Comparison of ENCODE assay signal across 1 cellular context in genomic region chr21:32940079-32941014, GRCh38.
TF ChIP-seq lines count a peak whose summit lies in the region.

No MANE protein-coding gene starts in this region.

TF ChIP-seq in HEK293, 187 proteins besides CTCF, POLR2A, EP300 and RAD21 (continued from another document):
- TF ChIP-seq ZNF140 (tag by site-specific recombination; IDR thresholded peaks at IDR 0.05): no peak
- no peak for TF ChIP-seq ZNF580 (tag by site-specific recombination; IDR thresholded peaks at IDR 0.05)
- no peak for TF ChIP-seq ZBTB11 (tag by site-specific recombination; conservative IDR thresholded peaks at IDR 0.05; ENCODE audit: low read depth)
- TF ChIP-seq MEIS1 (CRISPR knock-in tag; IDR thresholded peaks at IDR 0.05; ENCODE audit: borderline replicate concordance): no peak
- no peak for TF ChIP-seq SP3 (tag by site-specific recombination; IDR thresholded peaks at IDR 0.05)
- TF ChIP-seq ZNF354C (tag by site-specific recombination; IDR thresholded peaks at IDR 0.05; ENCODE audit: borderline replicate concordance, low read depth): no peak
- TF ChIP-seq SETDB1 (IDR thresholded peaks at IDR 0.05; ENCODE audit: insufficient read length, low read length): no peak
- no peak for TF ChIP-seq IKZF3 (tag by site-specific recombination; IDR thresholded peaks at IDR 0.05)
- no peak for TF ChIP-seq ZNF776 (tag by site-specific recombination; IDR thresholded peaks at IDR 0.05; ENCODE audit: borderline replicate concordance)
- no peak for TF ChIP-seq ZNF658 (tag by site-specific recombination; IDR thresholded peaks at IDR 0.05)
- TF ChIP-seq ZNF362 (tag by site-specific recombination; IDR thresholded peaks at IDR 0.05): no peak
- TF ChIP-seq ZNF239 (tag by site-specific recombination; IDR thresholded peaks at IDR 0.05): peak; percentile 42; the same call in 1 of the 2 replicates
- no peak for TF ChIP-seq ZNF677 (tag by site-specific recombination; IDR thresholded peaks at IDR 0.05)
- TF ChIP-seq ZNF707 (tag by site-specific recombination; IDR thresholded peaks at IDR 0.05): no peak
- TF ChIP-seq ZNF629 (tag by site-specific recombination; IDR thresholded peaks at IDR 0.05): no peak
- TF ChIP-seq ZNF335 (tag by site-specific recombination; conservative IDR thresholded peaks at IDR 0.05): 0 out of 2 replicates have a peak, but pooled peaks have one; percentile 22
- TF ChIP-seq ZBTB44 (tag by site-specific recombination; IDR thresholded peaks at IDR 0.05): peak; percentile 59
- no peak for TF ChIP-seq ZNF114 (tag by site-specific recombination; IDR thresholded peaks at IDR 0.05)
- TF ChIP-seq ZSCAN30 (tag by site-specific recombination; IDR thresholded peaks at IDR 0.05): no peak
- no peak for TF ChIP-seq ZNF404 (tag by site-specific recombination; IDR thresholded peaks at IDR 0.05)
- no peak for TF ChIP-seq ZNF302 (tag by site-specific recombination; IDR thresholded peaks at IDR 0.05; ENCODE audit: low read depth)
- TF ChIP-seq TRIM28 (IDR thresholded peaks at IDR 0.05; ENCODE audit: borderline replicate concordance, low read length): 0 out of 2 replicates have a peak, but pooled peaks have one; percentile 35
- no peak for TF ChIP-seq ZBTB7A (tag by site-specific recombination; IDR thresholded peaks at IDR 0.05; ENCODE audit: low read depth)
- no peak for TF ChIP-seq YY2 (tag by site-specific recombination; IDR thresholded peaks at IDR 0.05)
- no peak for TF ChIP-seq REPIN1 (tag by site-specific recombination; IDR thresholded peaks at IDR 0.05; ENCODE audit: low read depth)
- no peak for TF ChIP-seq ZNF157 (tag by site-specific recombination; IDR thresholded peaks at IDR 0.05)
- TF ChIP-seq ZNF266 (tag by site-specific recombination; IDR thresholded peaks at IDR 0.05; ENCODE audit: low read depth): no peak
- no peak for TF ChIP-seq ZNF174 (tag by site-specific recombination; IDR thresholded peaks at IDR 0.05)
- TF ChIP-seq ZNF280D (tag by site-specific recombination; IDR thresholded peaks at IDR 0.05): no peak
- no peak for TF ChIP-seq ZNF184 (tag by site-specific recombination; IDR thresholded peaks at IDR 0.05)
- peak; percentile 68; the same call in 1 of the 2 replicates for TF ChIP-seq ZNF26 (tag by site-specific recombination; IDR thresholded peaks at IDR 0.05)
- no peak for TF ChIP-seq YY1 (tag by site-specific recombination; IDR thresholded peaks at IDR 0.05)
- TF ChIP-seq ZNF391 (tag by site-specific recombination; IDR thresholded peaks at IDR 0.05; ENCODE audit: borderline replicate concordance, low read depth): no peak
- 0 out of 2 replicates have a peak, but pooled peaks have one; percentile 12 for TF ChIP-seq ZNF311 (tag by site-specific recombination; IDR thresholded peaks at IDR 0.05; ENCODE audit: borderline replicate concordance)
- no peak for TF ChIP-seq INSM2 (tag by site-specific recombination; IDR thresholded peaks at IDR 0.05)
- TF ChIP-seq PBX3 (CRISPR knock-in tag; IDR thresholded peaks at IDR 0.05): no peak
- no peak for TF ChIP-seq FEZF1 (tag by site-specific recombination; IDR thresholded peaks at IDR 0.05)
- no peak for TF ChIP-seq ZNF555 (tag by site-specific recombination; conservative IDR thresholded peaks at IDR 0.05)
- TF ChIP-seq ZNF510 (tag by site-specific recombination; IDR thresholded peaks at IDR 0.05; ENCODE audit: insufficient replicate concordance): no peak
- TF ChIP-seq ZBTB48 (tag by site-specific recombination; IDR thresholded peaks at IDR 0.05): no peak
- TF ChIP-seq KLF7 (tag by site-specific recombination; IDR thresholded peaks at IDR 0.05; ENCODE audit: borderline replicate concordance): no peak
- TF ChIP-seq ZNF202 (tag by site-specific recombination; IDR thresholded peaks at IDR 0.05; ENCODE audit: borderline replicate concordance): no peak
- TF ChIP-seq ZNF664 (tag by site-specific recombination; IDR thresholded peaks at IDR 0.05): no peak
- TF ChIP-seq ZBTB20 (tag by site-specific recombination; IDR thresholded peaks at IDR 0.05): no peak
- TF ChIP-seq ZNF48 (tag by site-specific recombination; IDR thresholded peaks at IDR 0.05): no peak
- TF ChIP-seq ZNF514 (tag by site-specific recombination; IDR thresholded peaks at IDR 0.05): no peak
- TF ChIP-seq MYNN (tag by site-specific recombination; IDR thresholded peaks at IDR 0.05; ENCODE audit: borderline replicate concordance): no peak
- TF ChIP-seq ZSCAN18 (tag by site-specific recombination; IDR thresholded peaks at IDR 0.05): no peak
- no peak for TF ChIP-seq ZFP37 (tag by site-specific recombination; IDR thresholded peaks at IDR 0.05)
- no peak for TF ChIP-seq EGR2 (tag by site-specific recombination; IDR thresholded peaks at IDR 0.05; ENCODE audit: low read depth)
- no peak for TF ChIP-seq ZNF747 (tag by site-specific recombination; IDR thresholded peaks at IDR 0.05)
- no peak for TF ChIP-seq ZBTB1 (tag by site-specific recombination; IDR thresholded peaks at IDR 0.05)
